Comparison of ENCODE assay signal across 29 cellular contexts in genomic region chr4:137523329-137523728, GRCh38. TPM values are rescaled to one million over a fixed set of nuclear protein-coding genes. Genes with fewer than 3 reads are reported as not detected.
"Had no signal": no experiment of that assay in that cellular context is flagged by ENCODE, and none has a peak within 500 bp of the region (broad histone marks: within the 10 kb centered on the region; RNA-seq: fewer than 3 reads in every experiment).

No MANE protein-coding gene starts in this region.

- H3K4me3 Mint-ChIP-seq: activated CD4-positive, alpha-beta memory T cell treated with anti-CD3 and anti-CD28 coated beads for 36 hours; activated CD4-positive, alpha-beta T cell treated with anti-CD3 and anti-CD28 coated beads, Interleukin-2, amount 10 ng/mL, durations not matched to agents 24 days and 14 days; naive B cell; nephron progenitor cell; T-helper 1 cell treated with Interleukin-12 subunit alpha and Interleukin-12 subunit beta and Interleukin-4 antibody, amounts not matched to agents 30 μg/mL and 1 μg/mL, for 36 hours; type B pancreatic cell had no signal

- H3K4me1 Mint-ChIP-seq: activated CD4-positive, alpha-beta T cell treated with anti-CD3 and anti-CD28 coated beads, Interleukin-2, amount 10 ng/mL, durations not matched to agents 24 days and 14 days; naive B cell had no signal

- ATAC-seq: pancreas, psoas muscle had no signal

- DNase-seq: activated CD4-positive, alpha-beta memory T cell treated with anti-CD3 and anti-CD28 coated beads for 36 hours; activated CD4-positive, alpha-beta T cell treated with anti-CD3 and anti-CD28 coated beads, Interleukin-2, amount 10 ng/mL, durations not matched to agents 24 days and 14 days; activated CD4-positive, CD25-positive, alpha-beta regulatory T cell treated with anti-CD3 and anti-CD28 coated beads, Interleukin-2, amount 50 U/mL, for 72 hours; activated CD8-positive, alpha-beta memory T cell treated with anti-CD3 and anti-CD28 coated beads, Interleukin-2, amount 50 U/mL, for 4 hours; activated gamma-delta T cell treated with Interleukin-2 at 50 U/mL for 16 hours; activated naive CD4-positive, alpha-beta T cell treated with anti-CD3 and anti-CD28 coated beads, Interleukin-2, amount 50 U/mL, for 16 hours; activated T-cell treated with anti-CD3 and anti-CD28 coated beads, Interleukin-2, amount 50 U/mL, for 1 hour; amygdala; central memory CD4-positive, alpha-beta T cell; dermis blood vessel endothelial cell; effector CD4-positive, alpha-beta T cell; islet precursor cell; left ventricle myocardium inferior; naive B cell; nephron progenitor cell; pancreas; psoas muscle; spleen; stimulated activated naive CD4-positive, alpha-beta T cell treated with Interleukin-2 at 50 U/mL for 16 hours; T-helper 9 cell; testis had no signal

- H3K4me3 ChIP-seq: esophagus muscularis mucosa, left ventricle myocardium inferior, lung, pancreas, psoas muscle, spleen, testis, vagina had no signal

- H3K27ac ChIP-seq: pancreas, psoas muscle, spleen, testis, vagina, VCaP had no signal

- H3K36me3 ChIP-seq: breast epithelium, left ventricle myocardium inferior, pancreas had no signal

- H3K27me3 ChIP-seq: breast epithelium, esophagus muscularis mucosa, pancreas, spleen, testis, vagina had no signal

- H3K9me3 ChIP-seq: breast epithelium, esophagus muscularis mucosa, left ventricle myocardium inferior, pancreas, psoas muscle, testis, vagina had no signal

- H3K27ac Mint-ChIP-seq: activated CD4-positive, alpha-beta memory T cell treated with anti-CD3 and anti-CD28 coated beads for 36 hours; activated CD4-positive, alpha-beta T cell treated with anti-CD3 and anti-CD28 coated beads, Interleukin-2, amount 10 ng/mL, durations not matched to agents 24 days and 14 days; naive B cell; T-helper 1 cell treated with Interleukin-12 subunit alpha and Interleukin-12 subunit beta and Interleukin-4 antibody, amounts not matched to agents 30 μg/mL and 1 μg/mL, for 36 hours; type B pancreatic cell had no signal

- H3K4me1 ChIP-seq: breast epithelium, pancreas, psoas muscle, spleen, testis had no signal

- H3K27me3 Mint-ChIP-seq: activated CD4-positive, alpha-beta memory T cell treated with anti-CD3 and anti-CD28 coated beads for 36 hours; activated CD4-positive, alpha-beta T cell treated with anti-CD3 and anti-CD28 coated beads, Interleukin-2, amount 10 ng/mL, durations not matched to agents 24 days and 14 days; naive B cell; type B pancreatic cell had no signal

- H3K9me3 Mint-ChIP-seq: activated CD4-positive, alpha-beta memory T cell treated with anti-CD3 and anti-CD28 coated beads for 36 hours; activated CD4-positive, alpha-beta T cell treated with anti-CD3 and anti-CD28 coated beads, Interleukin-2, amount 10 ng/mL, durations not matched to agents 24 days and 14 days; nephron progenitor cell; T-helper 1 cell treated with Interleukin-12 subunit alpha and Interleukin-12 subunit beta and Interleukin-4 antibody, amounts not matched to agents 30 μg/mL and 1 μg/mL, for 36 hours; type B pancreatic cell had no signal

- H3K36me3 Mint-ChIP-seq: activated CD4-positive, alpha-beta memory T cell treated with anti-CD3 and anti-CD28 coated beads for 36 hours; naive B cell had no signal

RNA-seq across cellular contexts. Expression of gene PCDH18, which starts 9.0 kb away (rescaled TPM):
- total RNA-seq: activated CD4-positive, alpha-beta T cell treated with anti-CD3 and anti-CD28 coated beads, Interleukin-2, amount 10 ng/mL, durations not matched to agents 24 days and 14 days; activated CD8-positive, alpha-beta memory T cell treated with anti-CD3 and anti-CD28 coated beads for 36 hours had no signal
